8 cellular contexts compared by ENCODE assay signal in genomic region chr10:21724695-21725371, GRCh38.
A peak's percentile ranks its signal among the peaks of the same experiment; 100 is the strongest.
DNase-seq lines count a peak whose midpoint lies in the region; ATAC-seq and FAIRE-seq lines count a peak whose summit lies in the region.

No MANE protein-coding gene starts in this region.

- no peak overlapping the region for H3K27ac ChIP-seq in BLaER1

- peak; percentile 87 to 91 for DNase-seq in NCI-H2081 (lab: John Stamatoyannopoulos, UW)
- peak; percentile 15 for DNase-seq in T-helper 9 cell
- peak; percentile 83 for DNase-seq in middle frontal gyrus (ENCODE audit: extremely low spot score, low spot score)
- DNase-seq in urothelium cell line (ENCODE audit: low spot score): peak; percentile 84

- H3K27me3 ChIP-seq in BLaER1: no peaks in the 10 kb centered on the region

- peaks cover 30% of the 10 kb centered on the region for H3K4me1 ChIP-seq in BLaER1

- peak; percentile 100 for FAIRE-seq in endometrium (lab: Jason Lieb, UNC)
- peak; percentile 44 for FAIRE-seq in urothelium cell line (lab: Jason Lieb, UNC)

- H3K36me3 ChIP-seq in BLaER1: peaks cover 28% of the 10 kb centered on the region

- ATAC-seq in GM18858 (IDR thresholded peaks at IDR 0.05; ENCODE audit: unreplicated experiment) (peak; percentile 78), HG03095 (IDR thresholded peaks at IDR 0.05; ENCODE audit: unreplicated experiment) (peak; percentile 75)

- no peaks in the 10 kb centered on the region; the same call in 1 of the 2 replicates for H3K9me3 ChIP-seq in BLaER1

- no peak overlapping the region for H3K4me3 ChIP-seq in BLaER1

- H3K9ac ChIP-seq in BLaER1: no peak overlapping the region

- peaks cover 19% of the 10 kb centered on the region; the same call in 1 of the 2 replicates for H4K20me1 ChIP-seq in BLaER1

- H3K4me2 ChIP-seq in BLaER1: peak overlapping the region; percentile 31

Comparison
In these comparisons a context has a peak if more than half of its experiments do, and no peak if none do; other contexts are left out.
1. DNase-seq: peak in every context shown above with its lines; median percentile 89 in NCI-H2081; 84 in urothelium cell line; 83 in middle frontal gyrus; 15 in T-helper 9 cell.